9 cellular contexts compared by ENCODE assay signal in genomic region chr2:103552775-103553174, GRCh38.
"Had no signal": no experiment of that assay in that cellular context is flagged by ENCODE, and none has a peak within 500 bp of the region (broad histone marks: within the 10 kb centered on the region; RNA-seq: fewer than 3 reads in every experiment).

No MANE protein-coding gene starts in this region.

- H3K9ac ChIP-seq: KMS-11 had no signal

- H3K4me3 ChIP-seq: GM23338 had no signal

- H2AFZ ChIP-seq: GM23338 had no signal

- ATAC-seq: GM23338 had no signal

- H3K4me2 ChIP-seq: GM23338, KMS-11 had no signal

- DNase-seq: H9, HCEC 1CT, Karpas-422, KBM-7 had no signal

- H3K27ac ChIP-seq: KMS-11 had no signal

- FAIRE-seq: H1, H54, HTR-8/SVneo had no signal
